ENCODE assay signal across 16 cellular contexts in the genomic region with DNA sequence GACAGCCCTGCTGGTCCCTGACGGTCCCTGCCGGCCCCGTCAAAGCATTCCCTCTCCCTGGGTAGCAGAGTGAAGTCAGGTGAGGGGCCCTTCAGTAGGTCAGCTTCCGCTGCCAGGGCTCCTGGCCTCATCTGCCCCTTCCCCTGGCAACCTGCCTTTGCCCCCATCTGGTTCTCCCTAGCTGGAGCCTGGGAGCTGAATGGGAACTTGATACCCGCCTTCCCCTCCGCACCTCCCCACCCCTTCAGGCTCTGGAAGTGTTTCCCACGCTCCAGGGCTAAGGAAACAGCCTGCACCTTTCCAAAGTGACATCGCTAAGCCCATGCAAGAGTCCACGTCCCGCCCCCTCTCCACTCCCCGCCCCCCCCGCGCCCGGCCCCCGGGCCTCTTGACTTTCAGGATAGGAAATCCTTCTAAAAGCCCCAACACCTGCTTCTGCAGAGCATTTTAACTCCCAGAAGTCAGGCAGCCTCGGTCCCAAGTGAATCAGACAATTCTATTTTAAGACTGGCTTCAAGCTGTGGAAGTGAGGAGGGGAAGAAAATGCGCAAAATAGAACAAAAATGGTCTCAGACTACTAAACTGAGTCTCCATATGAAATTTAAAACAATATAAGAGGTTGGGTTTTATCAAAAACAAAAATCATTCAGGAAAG. TPM values are rescaled to one million over a fixed set of nuclear protein-coding genes. Genes with fewer than 3 reads are reported as not detected.
DNase-seq lines count a peak whose midpoint lies in the region; ATAC-seq and TF ChIP-seq lines count a peak whose summit lies in the region.
"Had no signal": no experiment of that assay in that cellular context is flagged by ENCODE, and none has a peak within 500 bp of the region (broad histone marks: within the 10 kb centered on the region; RNA-seq: fewer than 3 reads in every experiment).

No MANE protein-coding gene starts in this region.

- no peaks in the 10 kb centered on the region for H4K20me1 ChIP-seq in BLaER1

- no peaks in the 10 kb centered on the region for H3K27me3 Mint-ChIP-seq in activated CD4-positive, alpha-beta memory T cell treated with anti-CD3 and anti-CD28 coated beads, Interleukin-2, amount 10 ng/mL, durations not matched to agents 7 days and 5 days
- H3K27me3 Mint-ChIP-seq: T-helper 17 cell had no signal

- H3K9me3 ChIP-seq in BLaER1 (0 out of 2 replicates have a peak, but pooled peaks cover 3% of the 10 kb centered on the region), left lung (no peaks in the 10 kb centered on the region)
- H3K9me3 ChIP-seq: esophagus squamous epithelium had no signal

- TF ChIP-seq CTCF in left lung (IDR thresholded peaks at IDR 0.05): no peak

- H3K4me1 ChIP-seq in BLaER1 (peaks cover 36% of the 10 kb centered on the region), left lung (no peaks in the 10 kb centered on the region)

- no peaks in the 10 kb centered on the region for H3K4me1 Mint-ChIP-seq in activated CD4-positive, alpha-beta memory T cell treated with anti-CD3 and anti-CD28 coated beads, Interleukin-2, amount 10 ng/mL, durations not matched to agents 7 days and 5 days
- H3K4me1 Mint-ChIP-seq: activated CD4-positive, alpha-beta T cell treated with anti-CD3 and anti-CD28 coated beads, Interleukin-2, amount 10 ng/mL, durations not matched to agents 24 days and 14 days had no signal

- no peaks in the 10 kb centered on the region for H3K9me3 Mint-ChIP-seq in activated CD4-positive, alpha-beta memory T cell treated with anti-CD3 and anti-CD28 coated beads, Interleukin-2, amount 10 ng/mL, durations not matched to agents 7 days and 5 days
- H3K9me3 Mint-ChIP-seq: activated T-cell treated with anti-CD3 and anti-CD28 coated beads, Interleukin-2, amount 50 U/mL, for 4 hours had no signal

- H3K27ac ChIP-seq in BLaER1 (peak overlapping the region; percentile 72), left lung (no peak overlapping the region)

- intact Hi-C loops in left lung (cut with DNase I): no loop called here

- H3K4me3 Mint-ChIP-seq in activated CD4-positive, alpha-beta memory T cell treated with anti-CD3 and anti-CD28 coated beads, Interleukin-2, amount 10 ng/mL, durations not matched to agents 7 days and 5 days: no peak overlapping the region
- H3K4me3 Mint-ChIP-seq: activated CD4-positive, alpha-beta T cell treated with anti-CD3 and anti-CD28 coated beads, Interleukin-2, amount 10 ng/mL, durations not matched to agents 24 days and 14 days; activated T-cell treated with anti-CD3 and anti-CD28 coated beads, Interleukin-2, amount 50 U/mL, for 4 hours; T-helper 17 cell had no signal

- H3K36me3 Mint-ChIP-seq in activated CD4-positive, alpha-beta memory T cell treated with anti-CD3 and anti-CD28 coated beads, Interleukin-2, amount 10 ng/mL, durations not matched to agents 7 days and 5 days (ENCODE audit: low read depth): no peaks in the 10 kb centered on the region

- H3K27ac Mint-ChIP-seq in activated CD4-positive, alpha-beta memory T cell treated with anti-CD3 and anti-CD28 coated beads, Interleukin-2, amount 10 ng/mL, durations not matched to agents 7 days and 5 days: no peak overlapping the region
- H3K27ac Mint-ChIP-seq: activated CD4-positive, alpha-beta T cell treated with anti-CD3 and anti-CD28 coated beads, Interleukin-2, amount 10 ng/mL, durations not matched to agents 24 days and 14 days; T-helper 17 cell had no signal

- ATAC-seq in left lung: peak; percentile 62
- ATAC-seq: activated T-cell treated with anti-CD3 and anti-CD28 coated beads, Interleukin-2, amount 50 U/mL, for 4 hours; T-helper 17 cell had no signal

- peak overlapping the region; percentile 58 for H3K4me3 ChIP-seq in BLaER1
- no peak overlapping the region for H3K4me3 ChIP-seq in left lung
- H3K4me3 ChIP-seq: esophagus squamous epithelium had no signal

- peak overlapping the region; percentile 65; the same call in 1 of the 2 replicates for H3K9ac ChIP-seq in BLaER1

- H3K36me3 ChIP-seq in BLaER1: no peaks in the 10 kb centered on the region
- H3K36me3 ChIP-seq in left lung: no peaks in the 10 kb centered on the region
- H3K36me3 ChIP-seq: esophagus squamous epithelium had no signal

- H3K27me3 ChIP-seq in BLaER1: no peaks in the 10 kb centered on the region
- no peaks in the 10 kb centered on the region for H3K27me3 ChIP-seq in left lung
- H3K27me3 ChIP-seq: esophagus squamous epithelium had no signal

- peak overlapping the region; percentile 98 for H3K4me2 ChIP-seq in BLaER1

- DNase-seq in NCI-H128 (lab: John Stamatoyannopoulos, UW; ENCODE audit: unreplicated experiment) (peak; percentile 79), NCI-H82 treated with DMSO at 0.1 percent for 48 hours (lab: John Stamatoyannopoulos, UW; ENCODE audit: unreplicated experiment) (peak; percentile 55), left lung (peak in 1 of 2 donors; percentile 42), AG08395 (ENCODE audit: low spot score) (no peak), HEK293T (ENCODE audit: extremely low spot score) (no peak), NOMO-1 (lab: John Stamatoyannopoulos, UW; ENCODE audit: unreplicated experiment in 2 of 2) (no peak)
- no peak for DNase-seq in activated CD4-positive, alpha-beta memory T cell treated with anti-CD3 and anti-CD28 coated beads, Interleukin-2, amount 10 ng/mL, durations not matched to agents 7 days and 5 days
- DNase-seq: activated CD4-positive, alpha-beta T cell treated with anti-CD3 and anti-CD28 coated beads, Interleukin-2, amount 10 ng/mL, durations not matched to agents 24 days and 14 days; activated T-cell treated with anti-CD3 and anti-CD28 coated beads, Interleukin-2, amount 50 U/mL, for 4 hours; esophagus squamous epithelium; NCI-H526; stimulated activated CD4-positive, alpha-beta T cell treated with anti-CD3 and anti-CD28 coated beads, Interleukin-12 subunit alpha, Interleukin-12 subunit beta, amount 100 ng/mL, for 4 hours; substantia nigra; T-helper 17 cell had no signal

- CTCF ChIA-PET in HEK293T (lab: Yijun Ruan, JAX): no interaction called here
- CTCF ChIA-PET in activated CD4-positive, alpha-beta memory T cell treated with anti-CD3 and anti-CD28 coated beads, Interleukin-2, amount 10 ng/mL, durations not matched to agents 7 days and 5 days (lab: Charles Lee): no interaction called here

- POLR2A ChIA-PET in HEK293T (lab: Yijun Ruan, JAX): no interaction called here
- POLR2A ChIA-PET in activated CD4-positive, alpha-beta memory T cell treated with anti-CD3 and anti-CD28 coated beads, Interleukin-2, amount 10 ng/mL, durations not matched to agents 7 days and 5 days (lab: Charles Lee): no interaction called here

TF ChIP-seq in HEK293T, 16 proteins besides CTCF, POLR2A, EP300 and RAD21:
- TF ChIP-seq BHLHE40 (IDR thresholded peaks at IDR 0.05; ENCODE audit: borderline replicate concordance) (no peak), L3MBTL2 (conservative IDR thresholded peaks at IDR 0.05) (no peak), ZNF384 (IDR thresholded peaks at IDR 0.05) (no peak), TARDBP (IDR thresholded peaks at IDR 0.05) (no peak), ARNT (IDR thresholded peaks at IDR 0.05) (no peak), SUZ12 (IDR thresholded peaks at IDR 0.05) (no peak), FOXA1 (IDR thresholded peaks at IDR 0.05) (no peak), SP1 (IDR thresholded peaks at IDR 0.05) (no peak), HDGF (IDR thresholded peaks at IDR 0.05; ENCODE audit: borderline replicate concordance) (no peak), ELF4 (IDR thresholded peaks at IDR 0.05) (no peak), FOXK2 (IDR thresholded peaks at IDR 0.05) (no peak), FOXM1 (IDR thresholded peaks at IDR 0.05; ENCODE audit: borderline replicate concordance) (no peak), LEF1 (IDR thresholded peaks at IDR 0.05; ENCODE audit: borderline replicate concordance) (no peak), CTBP1 (IDR thresholded peaks at IDR 0.05; ENCODE audit: borderline replicate concordance) (no peak), NFRKB (IDR thresholded peaks at IDR 0.05) (no peak)
- TF ChIP-seq, protein P1, sequence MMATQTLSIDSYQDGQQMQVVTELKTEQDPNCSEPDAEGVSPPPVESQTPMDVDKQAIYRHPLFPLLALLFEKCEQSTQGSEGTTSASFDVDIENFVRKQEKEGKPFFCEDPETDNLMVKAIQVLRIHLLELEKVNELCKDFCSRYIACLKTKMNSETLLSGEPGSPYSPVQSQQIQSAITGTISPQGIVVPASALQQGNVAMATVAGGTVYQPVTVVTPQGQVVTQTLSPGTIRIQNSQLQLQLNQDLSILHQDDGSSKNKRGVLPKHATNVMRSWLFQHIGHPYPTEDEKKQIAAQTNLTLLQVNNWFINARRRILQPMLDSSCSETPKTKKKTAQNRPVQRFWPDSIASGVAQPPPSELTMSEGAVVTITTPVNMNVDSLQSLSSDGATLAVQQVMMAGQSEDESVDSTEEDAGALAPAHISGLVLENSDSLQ (IDR thresholded peaks at IDR 0.05): no peak

RNA-seq across cellular contexts. Expression of a gene that starts 53.4 kb away (rescaled TPM):
- total RNA-seq in left lung: 1 to 10 TPM in 1 of 2 donors, under 1 TPM in 1; 0.71 to 9.8 TPM
- total RNA-seq in activated CD4-positive, alpha-beta memory T cell treated with anti-CD3 and anti-CD28 coated beads, Interleukin-2, amount 10 ng/mL, durations not matched to agents 7 days and 5 days: not detected
- total RNA-seq: lung microvascular endothelial cell had no signal

Comparison
In these comparisons a context has a peak if more than half of its experiments do, and no peak if none do; other contexts are left out.
1. DNase-seq: peak in NCI-H128 (single experiment) and NCI-H82 treated with DMSO at 0.1 percent for 48 hours (single experiment); none in AG08395 (single experiment), HEK293T (single experiment), NOMO-1 (0 of 2) and activated CD4-positive, alpha-beta memory T cell treated with anti-CD3 and anti-CD28 coated beads, Interleukin-2, amount 10 ng/mL, durations not matched to agents 7 days and 5 days (single experiment).